8 cellular contexts compared by ENCODE assay signal in genomic region chr20:22339091-22339881, GRCh38.
DNase-seq lines count a peak whose midpoint lies in the region; ATAC-seq and TF ChIP-seq lines count a peak whose summit lies in the region.

No MANE protein-coding gene starts in this region.

- TF ChIP-seq CTCF in A673 (conservative IDR thresholded peaks at IDR 0.05; ENCODE audit: low read depth, low read length) (peak; percentile 77), LNCAP (IDR thresholded peaks at IDR 0.05) (peak; percentile 80), OCI-LY1 (IDR thresholded peaks at IDR 0.05; ENCODE audit: low read length) (peak; percentile 84), mammary epithelial cell (conservative IDR thresholded peaks at IDR 0.05 in 1 of 2, IDR thresholded peaks at IDR 0.05 in 1 of 2; ENCODE audit: extremely low read depth in 1 of 2, insufficient read depth in 1 of 2, low read depth in 1 of 2, low read length in 2 of 2) (peak; percentile 72 to 82), thoracic aorta (IDR thresholded peaks at IDR 0.05) (peak; percentile 80)

- no peaks in the 10 kb centered on the region for H3K9me2 ChIP-seq in OCI-LY1 (ENCODE audit: low read depth, low read length)

- H3K79me2 ChIP-seq in OCI-LY1 (ENCODE audit: insufficient read depth, low read length) (no peaks in the 10 kb centered on the region), mammary epithelial cell (ENCODE audit: insufficient read depth, low read length) (no peaks in the 10 kb centered on the region)

- H4K20me1 ChIP-seq in OCI-LY1 (ENCODE audit: insufficient read depth, low read length) (no peaks in the 10 kb centered on the region), mammary epithelial cell (ENCODE audit: insufficient read depth, low read length) (no peaks in the 10 kb centered on the region)

- H3K27ac ChIP-seq in A673 (ENCODE audit: low read depth, low read length, poor library complexity, severe bottlenecking): no peak overlapping the region
- no peak overlapping the region for H3K27ac ChIP-seq in OCI-LY1 (ENCODE audit: low read depth, low read length, poor library complexity, severe bottlenecking)
- no peak overlapping the region for H3K27ac ChIP-seq in mammary epithelial cell (ENCODE audit: insufficient read depth, low read depth, low read length)
- no peak overlapping the region for H3K27ac ChIP-seq in thoracic aorta

- H3K9me3 ChIP-seq in A673 (ENCODE audit: low read depth, low read length, poor library complexity, severe bottlenecking): no peaks in the 10 kb centered on the region
- H3K9me3 ChIP-seq in OCI-LY1 (ENCODE audit: low read length): no peaks in the 10 kb centered on the region
- no peaks in the 10 kb centered on the region for H3K9me3 ChIP-seq in mammary epithelial cell (replicated peaks; ENCODE audit: insufficient read depth, low read length)
- H3K9me3 ChIP-seq in thoracic aorta: no peaks in the 10 kb centered on the region

- no TSS peak for BruUV-seq in A673 (replicated peaks; lab: Mats Ljungman, UMichigan)
- BruUV-seq in mammary epithelial cell (replicated peaks; lab: Mats Ljungman, UMichigan): no TSS peak

- intact Hi-C loops in A673 (cut with micrococcal nuclease; ENCODE audit: unreplicated experiment) (loop anchor here (1.0 kb wide), 1 partner anchor 345 kb away; no protein-coding TSS in a partner anchor), mammary epithelial cell (cut with micrococcal nuclease) (loop anchor here (1.0 to 2.0 kb wide), 5 partner anchors 44 to 345 kb away; no protein-coding TSS in a partner anchor)

- CTCF ChIA-PET in A673 (lab: Charles Lee): interaction anchor here (0.6 kb wide), 1 partner anchor 27 kb away, joined by 4 read pairs; no protein-coding TSS in a partner anchor
- CTCF ChIA-PET in mammary epithelial cell (lab: Charles Lee; ENCODE audit: low non-redundant PET): interaction anchor here (0.6 to 2.0 kb wide), 4 partner anchors 26 to 344 kb away, joined by 4 to 11 read pairs (median 6); no protein-coding TSS in a partner anchor

- in situ Hi-C loops in mammary epithelial cell (cut with MboI; ENCODE audit: low sequenced_read_pairs in 2 of 2): loop anchor here (5.0 to 25.0 kb wide), 6 partner anchors 116 to 998 kb away; partner anchors contain the start of gene FOXA2 (in 1 of the 2)

- H2AFZ ChIP-seq in OCI-LY1 (ENCODE audit: low read length) (no peak overlapping the region), mammary epithelial cell (ENCODE audit: low read depth, low read length) (peak overlapping the region; percentile 61)

- no peaks in the 10 kb centered on the region for H3F3A ChIP-seq in OCI-LY1 (ENCODE audit: insufficient read depth, low read length)

- peaks cover 11% of the 10 kb centered on the region for H3K27me3 ChIP-seq in A673 (replicated peaks; ENCODE audit: insufficient read depth, low read depth, low read length, poor library complexity)
- no peaks in the 10 kb centered on the region for H3K27me3 ChIP-seq in OCI-LY1 (ENCODE audit: insufficient read depth, low read length)
- H3K27me3 ChIP-seq in mammary epithelial cell (ENCODE audit: insufficient read depth, low read length): no peaks in the 10 kb centered on the region
- H3K27me3 ChIP-seq in thoracic aorta (replicated peaks; ENCODE audit: insufficient read depth): no peaks in the 10 kb centered on the region

- dilution Hi-C loops in mammary epithelial cell (cut with HindIII; ENCODE audit: low sequenced_read_pairs): no loop called here

- 32% methylated on average over 12 of the region's 12 CpGs for WGBS in mammary epithelial cell (ENCODE audit: low coverage, missing lambda C conversion rate)

- peak; percentile 75 for ATAC-seq in thoracic aorta (ENCODE audit: insufficient number of reproducible peaks, low FRiP score, low read depth)

- POLR2A ChIA-PET in A673 (lab: Charles Lee; ENCODE audit: low non-redundant PET): interaction anchor here (0.6 kb wide), 1 partner anchor 682 kb away, joined by 3 read pairs; no protein-coding TSS in a partner anchor

- H3K4me1 ChIP-seq in A673 (ENCODE audit: insufficient read depth, low read length, poor library complexity, severe bottlenecking) (no peaks in the 10 kb centered on the region), OCI-LY1 (ENCODE audit: insufficient read depth, low read length, severe bottlenecking) (no peaks in the 10 kb centered on the region), mammary epithelial cell (ENCODE audit: insufficient read depth, low read length) (peaks cover 22% of the 10 kb centered on the region), thoracic aorta (ENCODE audit: control insufficient read depth in 1 of 2, low read depth in 2 of 2) (peaks cover 0 to 12% of the 10 kb centered on the region in 2 donors)

- DNase-seq in A673 (ENCODE audit: low spot score) (peak; percentile 68), GM03348 (ENCODE audit: low spot score) (peak; percentile 60), mammary epithelial cell (peak; percentile 65), left kidney (ENCODE audit: low read depth, low spot score) (peak; percentile 84), thoracic aorta (ENCODE audit: low spot score) (no peak), GM19238 (ENCODE audit: insufficient read length, low spot score) (no peak)

- no peak overlapping the region for H3K9ac ChIP-seq in OCI-LY1 (ENCODE audit: low read length)
- no peak overlapping the region for H3K9ac ChIP-seq in mammary epithelial cell (ENCODE audit: insufficient read depth, low read length)

- H3K4me3 ChIP-seq in A673 (ENCODE audit: low read depth, low read length, poor library complexity, severe bottlenecking) (no peak overlapping the region), OCI-LY1 (ENCODE audit: low read depth, low read length, poor library complexity, severe bottlenecking) (no peak overlapping the region), mammary epithelial cell (replicated peaks in 1 of 3; ENCODE audit: insufficient read depth in 1 of 3, low read depth in 2 of 3, low read length in 3 of 3) (no peak overlapping the region), thoracic aorta (peak overlapping the region; percentile 16)

- H3K36me3 ChIP-seq in A673 (ENCODE audit: insufficient read depth, low read length, poor library complexity, severe bottlenecking) (no peaks in the 10 kb centered on the region), OCI-LY1 (ENCODE audit: insufficient read depth, low read length) (no peaks in the 10 kb centered on the region), mammary epithelial cell (ENCODE audit: insufficient read depth, low read length) (no peaks in the 10 kb centered on the region), thoracic aorta (no peaks in the 10 kb centered on the region)

- no peak overlapping the region for H3K4me2 ChIP-seq in OCI-LY1 (ENCODE audit: low read length)
- no peak overlapping the region for H3K4me2 ChIP-seq in mammary epithelial cell (ENCODE audit: insufficient read depth, low read depth, low read length)

Comparison
In these comparisons a context has a peak if more than half of its experiments do, and no peak if none do; other contexts are left out.
1. DNase-seq: peak in A673 (single experiment), GM03348 (single experiment), mammary epithelial cell (single experiment) and left kidney (single experiment); none in thoracic aorta (single experiment) and GM19238 (single experiment).
2. Peak in every context shown above with its lines, with median percentiles within 50 percentile points of each other: CTCF ChIP-seq.